Comparison of ENCODE assay signal across 13 cellular contexts in genomic region chr11:117560786-117561530, GRCh38.
"Had no signal": no experiment of that assay in that cellular context is flagged by ENCODE, and none has a peak within 500 bp of the region (broad histone marks: within the 10 kb centered on the region; RNA-seq: fewer than 3 reads in every experiment).

No MANE protein-coding gene starts in this region.

- ATAC-seq: activated CD4-positive, CD25-positive, alpha-beta regulatory T cell treated with anti-CD3 and anti-CD28 coated beads, Interleukin-2, amount 50 U/mL, for 24 hours; body of pancreas; lower lobe of right lung had no signal

- H3K4me1 Mint-ChIP-seq: activated naive CD4-positive, alpha-beta T cell treated with anti-CD3 and anti-CD28 coated beads, Interleukin-2, amount 10 ng/mL, durations not matched to agents 7 days and 5 days; mesothelial cell of epicardium had no signal

- H3K27ac Mint-ChIP-seq: activated naive CD4-positive, alpha-beta T cell treated with anti-CD3 and anti-CD28 coated beads, Interleukin-2, amount 10 ng/mL, durations not matched to agents 7 days and 5 days; activated T-helper 2 cell treated with anti-CD3 and anti-CD28 coated beads, Interferon-gamma antibody, Interleukin-2, Interleukin-4, amounts not matched to agents 10 μg/mL and 5 μg/mL and 100 μg/mL, durations not matched to agents 14 hours and 24 hours and 36 hours; dendritic cell treated with granulocyte-macrophage colony-stimulating factor and Interleukin-4, amounts not matched to agents 40 ng/mL and 50 ng/mL, for 4 days; mesothelial cell of epicardium had no signal

- DNase-seq: activated naive CD4-positive, alpha-beta T cell treated with anti-CD3 and anti-CD28 coated beads, Interleukin-2, amount 10 ng/mL, durations not matched to agents 7 days and 5 days; body of pancreas; hippocampal formation; kidney glomerular epithelial cell; lower lobe of right lung; naive B cell; retina; stimulated activated CD4-positive, alpha-beta T cell treated with anti-CD3 and anti-CD28 coated beads, Interleukin-4, amount 100 ng/mL, for 4 hours; thyroid gland had no signal

- H3K4me3 Mint-ChIP-seq: activated naive CD4-positive, alpha-beta T cell treated with anti-CD3 and anti-CD28 coated beads, Interleukin-2, amount 10 ng/mL, durations not matched to agents 7 days and 5 days; dendritic cell treated with granulocyte-macrophage colony-stimulating factor and Interleukin-4, amounts not matched to agents 40 ng/mL and 50 ng/mL, for 4 days; mesothelial cell of epicardium had no signal

- H3K9me3 Mint-ChIP-seq: activated naive CD4-positive, alpha-beta T cell treated with anti-CD3 and anti-CD28 coated beads, Interleukin-2, amount 10 ng/mL, durations not matched to agents 7 days and 5 days; activated T-helper 2 cell treated with anti-CD3 and anti-CD28 coated beads, Interferon-gamma antibody, Interleukin-2, Interleukin-4, amounts not matched to agents 10 μg/mL and 5 μg/mL and 100 μg/mL, durations not matched to agents 14 hours and 24 hours and 36 hours; dendritic cell treated with granulocyte-macrophage colony-stimulating factor and Interleukin-4, amounts not matched to agents 40 ng/mL and 50 ng/mL, for 4 days; mesothelial cell of epicardium; naive B cell had no signal
